8 cellular contexts compared by ENCODE assay signal in genomic region chr22:20298110-20298802, GRCh38. TPM values are rescaled to one million over a fixed set of nuclear protein-coding genes. Genes with fewer than 3 reads are reported as not detected.
DNase-seq lines count a peak whose midpoint lies in the region; ATAC-seq, FAIRE-seq and TF ChIP-seq lines count a peak whose summit lies in the region.

No MANE protein-coding gene starts in this region.

- FAIRE-seq in kidney (lab: Jason Lieb, UNC), result no peak

- TF ChIP-seq CTCF in BJ (IDR thresholded peaks at IDR 0.05; ENCODE audit: insufficient read depth, low read depth, low read length), result no peak
- TF ChIP-seq CTCF in HFFc6 (IDR thresholded peaks at IDR 0.05), result no peak
- TF ChIP-seq CTCF in dorsolateral prefrontal cortex (IDR thresholded peaks at IDR 0.05 in 54 of 56, conservative IDR thresholded peaks at IDR 0.05 in 2 of 56; ENCODE audit: low read depth in 1 of 56, partially characterized antibody in 56 of 56), result no peak
- no peak for TF ChIP-seq CTCF in nephron (IDR thresholded peaks at IDR 0.05; ENCODE audit: unreplicated experiment in 3 of 3)
- TF ChIP-seq CTCF in kidney (IDR thresholded peaks at IDR 0.05; ENCODE audit: borderline replicate concordance, extremely low read depth, insufficient read depth), result no peak

- peak overlapping the region; percentile 34; the same call in 1 of the 2 replicates for H3K4me3 Mint-ChIP-seq in HFFc6
- H3K4me3 Mint-ChIP-seq in nephron, result peak overlapping the region; percentile 75 to 79 (median 76)

- H3K27ac ChIP-seq in dorsolateral prefrontal cortex, result peak overlapping the region in 3 of 59 donors; percentile 21 to 65 (median 36)
- H3K27ac ChIP-seq in kidney (ENCODE audit: low read depth in 2 of 2, low read length in 2 of 2), result no peak overlapping the region

- no peak overlapping the region for H3K27ac Mint-ChIP-seq in HFFc6
- H3K27ac Mint-ChIP-seq in nephron, result no peak overlapping the region

- H3K4me1 Mint-ChIP-seq in HFFc6 (ENCODE audit: low read depth) (no peaks in the 10 kb centered on the region), nephron (no peaks in the 10 kb centered on the region)

- H3K4me3 ChIP-seq in BJ (ENCODE audit: low read depth, low read length) (peak overlapping the region; percentile 51; the same call in 1 of the 2 replicates), dorsolateral prefrontal cortex (peak overlapping the region in 44 of 59 donors; percentile 29 to 75 (median 58)), kidney (ENCODE audit: low read length in 2 of 2) (peak overlapping the region in 1 of 2 donors; percentile 37)

- DNase-seq in BJ (ENCODE audit: low read depth) (no peak), HFFc6 (no peak), dorsolateral prefrontal cortex (no peak), kidney (no peak), H4 (ENCODE audit: low spot score) (no peak), middle frontal gyrus (ENCODE audit: extremely low spot score, low spot score) (no peak)

- CTCF ChIA-PET in BJ (lab: Yijun Ruan, JAX), result no interaction called here

- peaks cover 36% of the 10 kb centered on the region for H3K27me3 Mint-ChIP-seq in HFFc6 (ENCODE audit: insufficient read depth)
- H3K27me3 Mint-ChIP-seq in nephron (ENCODE audit: low read depth), result peaks cover 68% of the 10 kb centered on the region

- H3K27me3 ChIP-seq in BJ (ENCODE audit: control insufficient read depth, insufficient read depth, low read length) (peaks cover 7% of the 10 kb centered on the region; the same call in 1 of the 2 replicates), dorsolateral prefrontal cortex (peaks cover 0 to 22% (median 0%) of the 10 kb centered on the region in 45 donors)

- no peaks in the 10 kb centered on the region for H3K9me3 Mint-ChIP-seq in HFFc6
- no peaks in the 10 kb centered on the region for H3K9me3 Mint-ChIP-seq in nephron

- no peaks in the 10 kb centered on the region for H3K9me3 ChIP-seq in kidney (ENCODE audit: control insufficient read depth in 1 of 2, low read length in 2 of 2)

- peaks cover 0 to 4% of the 10 kb centered on the region in 2 donors for H3K4me1 ChIP-seq in kidney (ENCODE audit: control insufficient read depth in 1 of 2, insufficient read depth in 1 of 2, low read depth in 1 of 2, low read length in 2 of 2)

- POLR2A ChIA-PET in BJ (lab: Charles Lee), result no interaction called here

- no peak overlapping the region for H3K9ac ChIP-seq in kidney (ENCODE audit: low read length in 2 of 2)

- no peak for ATAC-seq in HG02759 (IDR thresholded peaks at IDR 0.05; ENCODE audit: unreplicated experiment)

- H3K36me3 Mint-ChIP-seq in HFFc6 (ENCODE audit: low read depth), result no peaks in the 10 kb centered on the region
- no peaks in the 10 kb centered on the region for H3K36me3 Mint-ChIP-seq in nephron (ENCODE audit: low read depth)

- no peaks in the 10 kb centered on the region for H3K36me3 ChIP-seq in BJ (ENCODE audit: control insufficient read depth, insufficient read depth, low read length)
- no peaks in the 10 kb centered on the region for H3K36me3 ChIP-seq in kidney (ENCODE audit: control insufficient read depth in 1 of 2, insufficient read depth in 2 of 2, low read length in 2 of 2)

- intact Hi-C loops in dorsolateral prefrontal cortex (cut with DNase I) (no loop called here), kidney (cut with DNase I) (loop anchor here (10.0 kb wide), 1 partner anchor 143 kb away; the partner anchor contains the start of gene CCDC188)

RNA-seq across cellular contexts. Expression of gene DGCR6L, which starts 21.6 kb away (rescaled TPM):
- 38.9 and 65.8 TPM in 2 replicates for polyA plus RNA-seq in BJ (2011; rRNA removed)
- 19.9 and 21.3 TPM in 2 replicates for polyA minus RNA-seq in BJ (2011; rRNA and poly(A)+ RNA removed)
- 10 to 100 TPM; 46.3 to 52.4 (median 48.4) TPM for total RNA-seq in HFFc6 (2021; fragmentation: NEBNext Ultra II Directional; extraction: Animal tissue kit (Norgen Biotek cat#: 25700))
- total RNA-seq in dorsolateral prefrontal cortex, result 10 to 100 TPM; 33.0 to 66.4 (median 49.3) TPM
- 35.3 TPM for total RNA-seq in kidney
- polyA plus RNA-seq in kidney (ENCODE audit: insufficient read depth, low read depth, low replicate concordance), result 137 TPM
- 36.8 and 43.3 TPM in 2 replicates for total RNA-seq in H4 (2014; rRNA removed; shearing (Covaris generic))

RNA-seq across cellular contexts. Expression of gene RTN4R, which starts 30.1 kb away (rescaled TPM):
- polyA plus RNA-seq in BJ (2011; rRNA removed) (0.40 and 0.77 TPM in 2 replicates), kidney (ENCODE audit: insufficient read depth, low read depth, low replicate concordance) (2.5 TPM)
- 0.28 and 0.41 TPM in 2 replicates for polyA minus RNA-seq in BJ (2011; rRNA and poly(A)+ RNA removed)
- total RNA-seq in HFFc6 (2021; fragmentation: NEBNext Ultra II Directional; extraction: Animal tissue kit (Norgen Biotek cat#: 25700)), result under 1 TPM; 0.14 to 0.85 (median 0.35) TPM
- total RNA-seq in dorsolateral prefrontal cortex (10 to 100 TPM; 14.5 to 68.2 (median 38.9) TPM), kidney (1.2 TPM)
- 3.2 TPM in 2 replicates for total RNA-seq in H4 (2014; rRNA removed; shearing (Covaris generic))
